11 cellular contexts compared by ENCODE assay signal in the genomic region with DNA sequence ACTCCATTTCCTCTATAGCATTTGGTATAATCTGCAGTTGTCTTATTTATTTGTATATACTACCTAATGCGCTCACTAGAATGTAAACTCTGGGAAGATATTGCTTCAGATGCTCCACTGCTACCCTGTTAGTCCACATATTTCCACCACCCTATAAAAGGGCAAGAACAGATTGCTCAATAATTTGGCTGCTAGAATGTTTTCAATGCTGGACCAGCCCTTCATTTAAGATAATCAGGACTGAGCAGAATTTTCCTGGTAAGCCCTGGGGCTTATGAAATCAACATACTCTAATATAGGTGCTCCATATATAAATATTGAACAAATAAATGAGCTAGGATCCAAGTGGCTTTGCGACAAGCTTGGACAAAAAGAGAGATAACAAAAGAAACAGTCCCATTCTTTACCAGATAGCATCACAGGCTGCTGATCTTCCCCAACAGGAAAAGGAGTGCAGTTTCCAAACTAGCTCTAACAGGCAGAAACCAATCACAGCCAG. TPM values are rescaled to one million over a fixed set of nuclear protein-coding genes. Genes with fewer than 3 reads are reported as not detected.
DNase-seq lines count a peak whose midpoint lies in the region; ATAC-seq, FAIRE-seq and TF ChIP-seq lines count a peak whose summit lies in the region.
"Had no signal": no experiment of that assay in that cellular context is flagged by ENCODE, and none has a peak within 500 bp of the region (broad histone marks: within the 10 kb centered on the region; RNA-seq: fewer than 3 reads in every experiment).

No MANE protein-coding gene starts in this region.

- peaks cover 12% of the 10 kb centered on the region for H3K79me2 ChIP-seq in trophoblast cell (ENCODE audit: control insufficient read depth, insufficient read depth, low read length, poor library complexity)

- no peak for FAIRE-seq in A549 (lab: Jason Lieb, UNC)

- intact Hi-C loops in CD14-positive monocyte (cut with micrococcal nuclease), result loop anchor here in 1 of 2 donors (10.0 kb wide), 1 partner anchor 52 kb away; no protein-coding TSS in a partner anchor

- H3K79me1 ChIP-seq in trophoblast cell (ENCODE audit: low read length), result peaks cover 1% of the 10 kb centered on the region

- no peak for TF ChIP-seq EP300 in A549 (IDR thresholded peaks at IDR 0.05)

- H4K8ac ChIP-seq in trophoblast cell (ENCODE audit: low read depth, low read length), result no peak overlapping the region

- no peaks in the 10 kb centered on the region for H3K27me3 ChIP-seq in trophoblast cell (ENCODE audit: insufficient read depth, low read length)
- H3K27me3 ChIP-seq: brain microvascular endothelial cell had no signal

- no peak overlapping the region for H3K14ac ChIP-seq in trophoblast cell (ENCODE audit: low read length)

- H3K36me3 ChIP-seq in trophoblast cell (ENCODE audit: control insufficient read depth in 1 of 2, insufficient read depth in 2 of 2, low read length in 2 of 2), result peaks cover 19 to 21% of the 10 kb centered on the region in 2 experiments

- ATAC-seq in A549, result no peak
- no peak for ATAC-seq in stimulated activated naive CD8-positive, alpha-beta T cell treated with anti-CD3 and anti-CD28 coated beads, Interleukin-15, amount 100 ng/mL, for 72 hours

- no peaks in the 10 kb centered on the region for H3K9me3 Mint-ChIP-seq in stimulated activated naive CD8-positive, alpha-beta T cell treated with anti-CD3 and anti-CD28 coated beads, Interleukin-15, amount 100 ng/mL, for 72 hours
- no peaks in the 10 kb centered on the region for H3K9me3 Mint-ChIP-seq in CD14-positive monocyte

- H4K12ac ChIP-seq in trophoblast cell (ENCODE audit: low read depth, low read length), result no peak overlapping the region

- H3K27me3 Mint-ChIP-seq in stimulated activated naive CD8-positive, alpha-beta T cell treated with anti-CD3 and anti-CD28 coated beads, Interleukin-15, amount 100 ng/mL, for 72 hours, result peaks cover 19% of the 10 kb centered on the region
- H3K27me3 Mint-ChIP-seq in CD14-positive monocyte (ENCODE audit: low read depth in 3 of 3), result peaks cover 0 to 5% (median 4%) of the 10 kb centered on the region in 3 donors

- DNase-seq in A549 (ENCODE audit: low read depth in 1 of 2, low spot score in 1 of 2) (no peak), fibroblast of villous mesenchyme (ENCODE audit: low read depth) (peak; percentile 92), trophoblast cell (peak; percentile 43 to 92), NCI-H345 treated with DMSO at 0.1 percent for 48 hours (lab: John Stamatoyannopoulos, UW; ENCODE audit: unreplicated experiment) (no peak), KG1 (lab: John Stamatoyannopoulos, UW) (no peak), CD14-positive monocyte (ENCODE audit: low spot score) (no peak)
- DNase-seq in stimulated activated naive CD8-positive, alpha-beta T cell treated with anti-CD3 and anti-CD28 coated beads, Interleukin-15, amount 100 ng/mL, for 72 hours, result no peak
- DNase-seq: brain microvascular endothelial cell, MM.1S, retina had no signal

- H3K4me2 ChIP-seq in A549 (peak overlapping the region; percentile 98), trophoblast cell (ENCODE audit: low read length) (no peak overlapping the region)

- H2BK12ac ChIP-seq in trophoblast cell (ENCODE audit: low read length), result no peak overlapping the region

- H4K91ac ChIP-seq in trophoblast cell (ENCODE audit: low read depth, low read length), result no peak overlapping the region

- no peak for TF ChIP-seq CTCF in A549 (IDR thresholded peaks at IDR 0.05)
- no peak for TF ChIP-seq CTCF in VCaP (conservative IDR thresholded peaks at IDR 0.05)
- no peak for TF ChIP-seq CTCF in fibroblast of villous mesenchyme (IDR thresholded peaks at IDR 0.05; ENCODE audit: insufficient read depth, low read depth, low read length)
- TF ChIP-seq CTCF in CD14-positive monocyte (IDR thresholded peaks at IDR 0.05), result no peak

- H3K9ac ChIP-seq in trophoblast cell (ENCODE audit: low read length), result no peak overlapping the region

- H3K27ac ChIP-seq in A549 (peak overlapping the region; percentile 74 to 86; a peak in 5 of 6 replicates), VCaP (peak overlapping the region; percentile 26; the same call in 1 of the 2 replicates), trophoblast cell (ENCODE audit: low read depth, low read length) (peak overlapping the region; percentile 31)
- H3K27ac ChIP-seq: brain microvascular endothelial cell had no signal

- POLR2A ChIA-PET in A549 (lab: Yijun Ruan, JAX), result interaction anchor here (1.4 kb wide), 1 partner anchor 8 kb away, joined by 9 read pairs; a partner anchor contains a TSS

- H3K4me3 ChIP-seq in A549 (peak overlapping the region; percentile 32; the same call in 1 of the 3 replicates), fibroblast of villous mesenchyme (ENCODE audit: low read depth, low read length) (no peak overlapping the region), trophoblast cell (ENCODE audit: low read depth, low read length) (no peak overlapping the region)

- no peak overlapping the region for H3K27ac Mint-ChIP-seq in stimulated activated naive CD8-positive, alpha-beta T cell treated with anti-CD3 and anti-CD28 coated beads, Interleukin-15, amount 100 ng/mL, for 72 hours
- H3K27ac Mint-ChIP-seq in CD14-positive monocyte, result peak overlapping the region in 1 of 7 donors; percentile 19

- no peak overlapping the region for H2BK120ac ChIP-seq in trophoblast cell (ENCODE audit: insufficient read depth, low read length, poor library complexity)

- H3K4me1 Mint-ChIP-seq in stimulated activated naive CD8-positive, alpha-beta T cell treated with anti-CD3 and anti-CD28 coated beads, Interleukin-15, amount 100 ng/mL, for 72 hours, result no peaks in the 10 kb centered on the region
- H3K4me1 Mint-ChIP-seq in CD14-positive monocyte, result peaks cover 23% of the 10 kb centered on the region

- no peak overlapping the region for H3K4ac ChIP-seq in trophoblast cell (ENCODE audit: low read depth, low read length)

- no peak overlapping the region for H3K23ac ChIP-seq in trophoblast cell (ENCODE audit: low read length)

- CTCF ChIA-PET in A549 (lab: Yijun Ruan, JAX), result interaction anchor here (1.2 to 10.7 kb wide), 4 partner anchors 8 to 236 kb away, joined by 5 to 76 read pairs (median 14); a partner anchor contains a TSS

- H2AK5ac ChIP-seq in trophoblast cell (ENCODE audit: low read length), result no peak overlapping the region

- no peak overlapping the region for H2AFZ ChIP-seq in trophoblast cell (ENCODE audit: insufficient read depth, low read length, poor library complexity)

- WGBS in A549 (ENCODE audit: missing lambda C conversion rate), result 88% methylated on average over 2 of the region's 2 CpGs
- WGBS in trophoblast cell (ENCODE audit: extremely low coverage, insufficient coverage, insufficient read length), result no CpG with 5 or more reads among the region's 2 CpGs

- H2BK5ac ChIP-seq in trophoblast cell (ENCODE audit: low read depth, low read length, poor library complexity), result no peak overlapping the region

- no peak for TF ChIP-seq POLR2A in A549 (IDR thresholded peaks at IDR 0.05; ENCODE audit: low read length)

- H3K4me1 ChIP-seq in A549 (peaks cover 100% of the 10 kb centered on the region), trophoblast cell (ENCODE audit: control insufficient read depth in 1 of 2, insufficient read depth in 2 of 2, low read length in 2 of 2) (peaks cover 17 to 20% of the 10 kb centered on the region in 2 experiments)

- no peaks in the 10 kb centered on the region for H3K9me3 ChIP-seq in A549
- no peaks in the 10 kb centered on the region for H3K9me3 ChIP-seq in trophoblast cell (ENCODE audit: insufficient read depth, low read depth, low read length)

- H3K4me3 Mint-ChIP-seq in stimulated activated naive CD8-positive, alpha-beta T cell treated with anti-CD3 and anti-CD28 coated beads, Interleukin-15, amount 100 ng/mL, for 72 hours, result no peak overlapping the region
- no peak overlapping the region for H3K4me3 Mint-ChIP-seq in CD14-positive monocyte

- no peak overlapping the region for H3K18ac ChIP-seq in trophoblast cell (ENCODE audit: low read length)

- no peaks in the 10 kb centered on the region for H3K36me3 Mint-ChIP-seq in CD14-positive monocyte

- TF ChIP-seq RAD21 in A549 (conservative IDR thresholded peaks at IDR 0.05 in 1 of 2, IDR thresholded peaks at IDR 0.05 in 1 of 2), result no peak

TF ChIP-seq in A549, 52 proteins besides CTCF, POLR2A, EP300 and RAD21:
- TF ChIP-seq GATA3 (IDR thresholded peaks at IDR 0.05; ENCODE audit: borderline replicate concordance) (no peak), CEBPB (IDR thresholded peaks at IDR 0.05) (peak in 1 of 2 experiments; percentile 62; a peak in 2 of 4 replicates)

RNA-seq across cellular contexts. Expression of a gene that starts 8.4 kb away (rescaled TPM):
- polyA plus RNA-seq in A549 (2011; rRNA removed), result 31.6 and 32.1 TPM in 2 replicates
- polyA plus RNA-seq in A549 (2012; cell fraction: cytosol; rRNA removed), result 28.6 and 37.0 TPM in 2 replicates
- polyA plus RNA-seq in A549 (2012; cell fraction: nucleus; rRNA removed), result 40.5 and 50.4 TPM in 2 replicates
- polyA plus RNA-seq in A549 (2017; fragmentation: RNase III; extraction: RNeasy Plus Mini Kit Qiagen cat#74134 plus additional on column Dnase treatment), result 29.8 to 35.8 TPM (median 33.4 TPM) in 3 replicates
- polyA minus RNA-seq in A549 (2011; rRNA and poly(A)+ RNA removed), result 27.5 and 30.0 TPM in 2 replicates
- total RNA-seq in fibroblast of villous mesenchyme, result 32.0 and 36.4 TPM in 2 replicates
- polyA plus RNA-seq in trophoblast cell (2013), result 28.1 and 29.7 TPM in 2 replicates
- polyA plus RNA-seq in CD14-positive monocyte, result under 1 TPM in 1 of 2 donors, not detected in 1; 0.05 TPM

Comparison
In these comparisons a context has a peak if more than half of its experiments do, and no peak if none do; other contexts are left out.
1. DNase-seq: peak in fibroblast of villous mesenchyme (single experiment) and trophoblast cell (2 of 2); none in A549 (0 of 2), stimulated activated naive CD8-positive, alpha-beta T cell treated with anti-CD3 and anti-CD28 coated beads, Interleukin-15, amount 100 ng/mL, for 72 hours (0 of 2), NCI-H345 treated with DMSO at 0.1 percent for 48 hours (single experiment), KG1 (single experiment) and CD14-positive monocyte (single experiment).
2. H3K27ac ChIP-seq: peak in every context shown above with its lines; median percentile 80 in A549; 31 in trophoblast cell; 26 in VCaP.
3. RNA of a gene that starts 8.4 kb away (polyA plus RNA-seq): 28.6 to 50.4 TPM in A549; 0.05 TPM in CD14-positive monocyte; every median in the first group is over 10 times any median in the second.